8 cellular contexts compared by ENCODE assay signal in genomic region chr2:205903549-205904129, GRCh38.
DNase-seq lines count a peak whose midpoint lies in the region; ATAC-seq and TF ChIP-seq lines count a peak whose summit lies in the region.

No MANE protein-coding gene starts in this region.

- H3K79me2 ChIP-seq in mammary epithelial cell (ENCODE audit: insufficient read depth, low read length): no peaks in the 10 kb centered on the region

- H2AFZ ChIP-seq in IMR-90 (replicated peaks; ENCODE audit: low read length, poor library complexity) (peak overlapping the region; percentile 23), mammary epithelial cell (ENCODE audit: low read depth, low read length) (no peak overlapping the region), neuronal stem cell (ENCODE audit: low read length) (no peak overlapping the region)

- no peak overlapping the region for H2BK20ac ChIP-seq in IMR-90 (ENCODE audit: low read depth, low read length)

- WGBS in IMR-90 (ENCODE audit: extremely low coverage in 2 of 2, insufficient read length in 1 of 2), 2 experiments: no CpG with 5 or more reads among the region's 10 CpGs
- 90% methylated on average over 5 of the region's 10 CpGs for WGBS in mammary epithelial cell (ENCODE audit: low coverage, missing lambda C conversion rate)
- no CpG with 5 or more reads among the region's 10 CpGs for WGBS in neuronal stem cell (ENCODE audit: extremely low coverage in 2 of 2, insufficient read length in 2 of 2, insufficient replicate concordance in 1 of 2), 2 donors

- H3K56ac ChIP-seq in IMR-90 (ENCODE audit: extremely low read depth, insufficient read depth, low read length): no peak overlapping the region

- H2BK15ac ChIP-seq in IMR-90 (ENCODE audit: low read depth, low read length) (no peak overlapping the region), neuronal stem cell (ENCODE audit: low read length) (no peak overlapping the region)

- no TSS peak for BruUV-seq in IMR-90 (replicated peaks; lab: Mats Ljungman, UMichigan)
- no TSS peak for BruUV-seq in mammary epithelial cell (replicated peaks; lab: Mats Ljungman, UMichigan)

- H3K9me3 ChIP-seq in IMR-90 (ENCODE audit: control insufficient read depth, insufficient read depth, low read length) (peaks cover 3% of the 10 kb centered on the region), mammary epithelial cell (replicated peaks; ENCODE audit: insufficient read depth, low read length) (no peaks in the 10 kb centered on the region), neuronal stem cell (replicated peaks in 1 of 2; ENCODE audit: control insufficient read depth in 2 of 2, insufficient read depth in 1 of 2, low read depth in 1 of 2, low read length in 2 of 2) (peaks cover 0 to 2% of the 10 kb centered on the region in 2 donors)

- peaks cover 4% of the 10 kb centered on the region; the same call in 1 of the 2 replicates for H3K4me1 ChIP-seq in IMR-90 (ENCODE audit: control insufficient read depth, insufficient read depth, low read length)
- no peaks in the 10 kb centered on the region for H3K4me1 ChIP-seq in mammary epithelial cell (ENCODE audit: insufficient read depth, low read length)
- no peaks in the 10 kb centered on the region for H3K4me1 ChIP-seq in neuronal stem cell (ENCODE audit: control insufficient read depth in 2 of 2, insufficient read depth in 1 of 2, low read depth in 1 of 2, low read length in 2 of 2)

- CTCF ChIA-PET in IMR-90 (lab: Yijun Ruan, JAX) (no interaction called here), mammary epithelial cell (lab: Charles Lee; ENCODE audit: low non-redundant PET) (no interaction called here)

- ATAC-seq in GM19463 (IDR thresholded peaks at IDR 0.05; ENCODE audit: unreplicated experiment) (peak; percentile 89), IMR-90 (ENCODE audit: low read depth) (no peak)

- H3K79me1 ChIP-seq in IMR-90 (ENCODE audit: low read depth in 1 of 2, low read length in 2 of 2) (no peaks in the 10 kb centered on the region), neuronal stem cell (ENCODE audit: low read depth, low read length) (no peaks in the 10 kb centered on the region)

- H3K4me3 ChIP-seq in IMR-90 (ENCODE audit: insufficient read depth, low read depth, low read length) (no peak overlapping the region), mammary epithelial cell (replicated peaks in 1 of 3; ENCODE audit: insufficient read depth in 1 of 3, low read depth in 2 of 3, low read length in 3 of 3) (no peak overlapping the region), neuronal stem cell (ENCODE audit: low read length in 2 of 2) (no peak overlapping the region)

- in situ Hi-C loops in IMR-90 (cut with MboI; ENCODE audit: low sequenced_read_pairs) (loop anchor here (25.0 kb wide), 1 partner anchor 1641 kb away; no protein-coding TSS in a partner anchor), mammary epithelial cell (cut with MboI; ENCODE audit: low sequenced_read_pairs in 2 of 2) (no loop called here)

- H3K23ac ChIP-seq in IMR-90 (ENCODE audit: low read depth, low read length): no peak overlapping the region
- no peak overlapping the region for H3K23ac ChIP-seq in neuronal stem cell (ENCODE audit: low read depth, low read length, poor library complexity)

- H4K20me1 ChIP-seq in IMR-90 (ENCODE audit: insufficient read depth, low read length): no peaks in the 10 kb centered on the region
- no peaks in the 10 kb centered on the region for H4K20me1 ChIP-seq in mammary epithelial cell (ENCODE audit: insufficient read depth, low read length)

- H4K91ac ChIP-seq in IMR-90 (ENCODE audit: insufficient read depth, low read depth, low read length): no peak overlapping the region
- no peak overlapping the region for H4K91ac ChIP-seq in neuronal stem cell (ENCODE audit: low read depth, low read length, poor library complexity)

- dilution Hi-C loops in IMR-90 (cut with HindIII; ENCODE audit: low sequenced_read_pairs, unreplicated experiment) (no loop called here), mammary epithelial cell (cut with HindIII; ENCODE audit: low sequenced_read_pairs) (no loop called here)

- H3K14ac ChIP-seq in IMR-90 (replicated peaks; ENCODE audit: low read depth, low read length) (no peak overlapping the region), neuronal stem cell (ENCODE audit: low read length) (no peak overlapping the region)

- no peaks in the 10 kb centered on the region; the same call in 1 of the 2 replicates for H3K9me1 ChIP-seq in IMR-90 (ENCODE audit: insufficient read depth, low read length)

- H3K18ac ChIP-seq in IMR-90 (ENCODE audit: low read depth, low read length) (no peak overlapping the region), neuronal stem cell (ENCODE audit: low read length) (no peak overlapping the region)

- H2BK5ac ChIP-seq in IMR-90 (ENCODE audit: low read depth, low read length, poor library complexity, severe bottlenecking) (no peak overlapping the region), neuronal stem cell (ENCODE audit: low read length) (no peak overlapping the region)

- H3K36me3 ChIP-seq in IMR-90 (ENCODE audit: control insufficient read depth, insufficient read depth, low read length) (no peaks in the 10 kb centered on the region), mammary epithelial cell (ENCODE audit: insufficient read depth, low read length) (no peaks in the 10 kb centered on the region), neuronal stem cell (replicated peaks in 1 of 2; ENCODE audit: control insufficient read depth in 2 of 2, insufficient read depth in 2 of 2, low read length in 2 of 2) (no peaks in the 10 kb centered on the region)

- H2BK12ac ChIP-seq in neuronal stem cell (ENCODE audit: low read length): no peak overlapping the region

- H3K9ac ChIP-seq in IMR-90 (ENCODE audit: low read depth, low read length): no peak overlapping the region
- H3K9ac ChIP-seq in mammary epithelial cell (ENCODE audit: insufficient read depth, low read length): no peak overlapping the region
- H3K9ac ChIP-seq in neuronal stem cell (ENCODE audit: low read depth, low read length, poor library complexity): no peak overlapping the region

- no peak overlapping the region for H2AK5ac ChIP-seq in IMR-90 (ENCODE audit: low read depth, low read length)
- no peak overlapping the region for H2AK5ac ChIP-seq in neuronal stem cell (ENCODE audit: low read depth, low read length)

- intact Hi-C loops in IMR-90 (cut with micrococcal nuclease) (no loop called here), mammary epithelial cell (cut with micrococcal nuclease) (no loop called here)

- peak; percentile 16; the same call in 1 of the 2 replicates for TF ChIP-seq CTCF in IMR-90 (conservative IDR thresholded peaks at IDR 0.05; ENCODE audit: low read depth, low read length)
- peak; percentile 20 to 40 for TF ChIP-seq CTCF in mammary epithelial cell (conservative IDR thresholded peaks at IDR 0.05 in 1 of 2, IDR thresholded peaks at IDR 0.05 in 1 of 2; ENCODE audit: extremely low read depth in 1 of 2, insufficient read depth in 1 of 2, low read depth in 1 of 2, low read length in 2 of 2)

- peak; percentile 62 for DNase-seq in ELF-1 (ENCODE audit: low read depth, low spot score)
- DNase-seq in IMR-90: no peak
- DNase-seq in mammary epithelial cell: no peak
- DNase-seq in neuronal stem cell (ENCODE audit: low spot score): peak; percentile 18
- DNase-seq in occipital lobe (lab: John Stamatoyannopoulos, UW): no peak
- DNase-seq in NCI-H2081 treated with DMSO at 0.1 percent for 48 hours (lab: John Stamatoyannopoulos, UW): no peak
- no peak for DNase-seq in NCI-H1105 treated with DMSO at 0.1 percent for 48 hours (lab: John Stamatoyannopoulos, UW)

- TF ChIP-seq POLR2A in IMR-90 (IDR thresholded peaks at IDR 0.05; ENCODE audit: low read depth, low read length): no peak

- H4K8ac ChIP-seq in IMR-90 (ENCODE audit: low read depth in 2 of 2, low read length in 2 of 2) (no peak overlapping the region), neuronal stem cell (ENCODE audit: low read depth, low read length) (no peak overlapping the region)

- H3K27me3 ChIP-seq in IMR-90 (ENCODE audit: control insufficient read depth, insufficient read depth, low read length): peaks cover 13% of the 10 kb centered on the region
- no peaks in the 10 kb centered on the region for H3K27me3 ChIP-seq in mammary epithelial cell (ENCODE audit: insufficient read depth, low read length)
- peaks cover 0 to 11% (median 1%) of the 10 kb centered on the region in 3 experiments for H3K27me3 ChIP-seq in neuronal stem cell (ENCODE audit: control insufficient read depth in 3 of 3, insufficient read depth in 3 of 3, low read depth in 1 of 3, low read length in 3 of 3)

- POLR2A ChIA-PET in IMR-90 (lab: Charles Lee; ENCODE audit: unreplicated experiment): no interaction called here

- H3K4ac ChIP-seq in IMR-90 (ENCODE audit: low read depth, low read length): no peak overlapping the region
- H3K4ac ChIP-seq in neuronal stem cell (ENCODE audit: low read length): no peak overlapping the region

- no peak for TF ChIP-seq RAD21 in IMR-90 (IDR thresholded peaks at IDR 0.05; ENCODE audit: low read length)

- H3K4me2 ChIP-seq in IMR-90 (ENCODE audit: low read depth, low read length) (no peak overlapping the region), mammary epithelial cell (ENCODE audit: insufficient read depth, low read depth, low read length) (no peak overlapping the region), neuronal stem cell (ENCODE audit: insufficient read depth, low read length, poor library complexity, severe bottlenecking) (no peak overlapping the region)

- no peak overlapping the region for H2AK9ac ChIP-seq in IMR-90 (replicated peaks; ENCODE audit: low read depth, low read length, poor library complexity)

- H3K27ac ChIP-seq in IMR-90 (ENCODE audit: insufficient read depth, low read length) (no peak overlapping the region), mammary epithelial cell (ENCODE audit: insufficient read depth, low read depth, low read length) (no peak overlapping the region), neuronal stem cell (replicated peaks; ENCODE audit: low read length) (no peak overlapping the region)

- no peak overlapping the region for H4K5ac ChIP-seq in IMR-90 (ENCODE audit: low read depth, low read length)

- H2BK120ac ChIP-seq in IMR-90 (ENCODE audit: low read depth, low read length): no peak overlapping the region
- H2BK120ac ChIP-seq in neuronal stem cell (ENCODE audit: low read depth, low read length): no peak overlapping the region

TF ChIP-seq in IMR-90, 13 proteins besides CTCF, POLR2A, EP300 and RAD21 (continues in another document):
- no peak for TF ChIP-seq USF2 (IDR thresholded peaks at IDR 0.05; ENCODE audit: low read depth, low read length)

Comparison
In these comparisons a context has a peak if more than half of its experiments do, and no peak if none do; other contexts are left out.
1. DNase-seq: peak in ELF-1 (single experiment) and neuronal stem cell (single experiment); none in IMR-90 (single experiment), mammary epithelial cell (single experiment), occipital lobe (single experiment), NCI-H2081 treated with DMSO at 0.1 percent for 48 hours (single experiment) and NCI-H1105 treated with DMSO at 0.1 percent for 48 hours (single experiment).